In the genomic region with DNA sequence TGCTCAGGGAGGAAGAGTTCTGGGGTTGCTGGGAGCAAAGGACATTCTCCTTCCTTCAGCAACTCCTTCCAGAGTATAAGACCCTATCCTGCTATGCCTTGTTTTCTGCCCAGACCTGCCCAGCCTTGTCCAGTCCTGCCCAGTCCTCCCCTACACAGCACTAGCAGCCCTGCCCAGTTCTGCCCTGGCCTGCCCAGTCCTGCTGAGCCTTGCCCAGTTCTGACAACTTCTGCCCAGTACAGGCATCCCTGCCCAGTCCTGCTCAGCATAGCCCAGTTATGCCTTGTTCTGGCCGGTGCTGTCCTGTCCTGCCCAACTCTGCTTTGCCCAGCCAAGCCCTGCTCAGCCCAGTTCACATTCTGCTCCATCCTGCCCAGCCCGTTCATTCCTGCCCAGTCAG, we compare ENCODE assay signal across 2 cellular contexts.
TF ChIP-seq lines count a peak whose summit lies in the region.

No MANE protein-coding gene starts in this region.

TF ChIP-seq in SK-N-SH treated with all-trans-retinoic acid at 6 μM for 48 hours, 23 proteins besides CTCF, POLR2A, EP300 and RAD21 (continued from another document):
- TF ChIP-seq, protein P1, sequence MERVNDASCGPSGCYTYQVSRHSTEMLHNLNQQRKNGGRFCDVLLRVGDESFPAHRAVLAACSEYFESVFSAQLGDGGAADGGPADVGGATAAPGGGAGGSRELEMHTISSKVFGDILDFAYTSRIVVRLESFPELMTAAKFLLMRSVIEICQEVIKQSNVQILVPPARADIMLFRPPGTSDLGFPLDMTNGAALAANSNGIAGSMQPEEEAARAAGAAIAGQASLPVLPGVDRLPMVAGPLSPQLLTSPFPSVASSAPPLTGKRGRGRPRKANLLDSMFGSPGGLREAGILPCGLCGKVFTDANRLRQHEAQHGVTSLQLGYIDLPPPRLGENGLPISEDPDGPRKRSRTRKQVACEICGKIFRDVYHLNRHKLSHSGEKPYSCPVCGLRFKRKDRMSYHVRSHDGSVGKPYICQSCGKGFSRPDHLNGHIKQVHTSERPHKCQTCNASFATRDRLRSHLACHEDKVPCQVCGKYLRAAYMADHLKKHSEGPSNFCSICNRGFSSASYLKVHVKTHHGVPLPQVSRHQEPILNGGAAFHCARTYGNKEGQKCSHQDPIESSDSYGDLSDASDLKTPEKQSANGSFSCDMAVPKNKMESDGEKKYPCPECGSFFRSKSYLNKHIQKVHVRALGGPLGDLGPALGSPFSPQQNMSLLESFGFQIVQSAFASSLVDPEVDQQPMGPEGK (CRISPR knock-in tag; IDR thresholded peaks at IDR 0.05; ENCODE audit: borderline replicate concordance): no peak

TF ChIP-seq in SK-N-SH, 30 proteins besides CTCF, POLR2A, EP300 and RAD21 (continued from another document):
- TF ChIP-seq, protein P2, sequence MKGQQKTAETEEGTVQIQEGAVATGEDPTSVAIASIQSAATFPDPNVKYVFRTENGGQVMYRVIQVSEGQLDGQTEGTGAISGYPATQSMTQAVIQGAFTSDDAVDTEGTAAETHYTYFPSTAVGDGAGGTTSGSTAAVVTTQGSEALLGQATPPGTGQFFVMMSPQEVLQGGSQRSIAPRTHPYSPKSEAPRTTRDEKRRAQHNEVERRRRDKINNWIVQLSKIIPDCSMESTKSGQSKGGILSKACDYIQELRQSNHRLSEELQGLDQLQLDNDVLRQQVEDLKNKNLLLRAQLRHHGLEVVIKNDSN (IDR thresholded peaks at IDR 0.05; ENCODE audit: borderline replicate concordance, low read depth): no peak
- TF ChIP-seq, protein P3, sequence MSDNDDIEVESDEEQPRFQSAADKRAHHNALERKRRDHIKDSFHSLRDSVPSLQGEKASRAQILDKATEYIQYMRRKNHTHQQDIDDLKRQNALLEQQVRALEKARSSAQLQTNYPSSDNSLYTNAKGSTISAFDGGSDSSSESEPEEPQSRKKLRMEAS (IDR thresholded peaks at IDR 0.05; ENCODE audit: low read depth): no peak
- TF ChIP-seq SMC3 (IDR thresholded peaks at IDR 0.05; ENCODE audit: low read depth, low read length) (no peak), FOSL2 (IDR thresholded peaks at IDR 0.05; ENCODE audit: borderline replicate concordance, low read depth) (no peak), TEAD4 (IDR thresholded peaks at IDR 0.05; ENCODE audit: borderline replicate concordance, insufficient read depth) (no peak), TCF12 (IDR thresholded peaks at IDR 0.05) (no peak), EZH2phosphoT487 (IDR thresholded peaks at IDR 0.05; ENCODE audit: borderline replicate concordance, low read depth) (no peak), CHD2 (IDR thresholded peaks at IDR 0.05; ENCODE audit: low read length, partially characterized antibody) (no peak)
- TF ChIP-seq, protein P4, sequence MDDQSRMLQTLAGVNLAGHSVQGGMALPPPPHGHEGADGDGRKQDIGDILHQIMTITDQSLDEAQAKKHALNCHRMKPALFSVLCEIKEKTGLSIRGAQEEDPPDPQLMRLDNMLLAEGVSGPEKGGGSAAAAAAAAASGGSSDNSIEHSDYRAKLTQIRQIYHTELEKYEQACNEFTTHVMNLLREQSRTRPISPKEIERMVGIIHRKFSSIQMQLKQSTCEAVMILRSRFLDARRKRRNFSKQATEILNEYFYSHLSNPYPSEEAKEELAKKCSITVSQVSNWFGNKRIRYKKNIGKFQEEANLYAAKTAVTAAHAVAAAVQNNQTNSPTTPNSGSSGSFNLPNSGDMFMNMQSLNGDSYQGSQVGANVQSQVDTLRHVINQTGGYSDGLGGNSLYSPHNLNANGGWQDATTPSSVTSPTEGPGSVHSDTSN (IDR thresholded peaks at IDR 0.05): no peak
